In the genomic region with DNA sequence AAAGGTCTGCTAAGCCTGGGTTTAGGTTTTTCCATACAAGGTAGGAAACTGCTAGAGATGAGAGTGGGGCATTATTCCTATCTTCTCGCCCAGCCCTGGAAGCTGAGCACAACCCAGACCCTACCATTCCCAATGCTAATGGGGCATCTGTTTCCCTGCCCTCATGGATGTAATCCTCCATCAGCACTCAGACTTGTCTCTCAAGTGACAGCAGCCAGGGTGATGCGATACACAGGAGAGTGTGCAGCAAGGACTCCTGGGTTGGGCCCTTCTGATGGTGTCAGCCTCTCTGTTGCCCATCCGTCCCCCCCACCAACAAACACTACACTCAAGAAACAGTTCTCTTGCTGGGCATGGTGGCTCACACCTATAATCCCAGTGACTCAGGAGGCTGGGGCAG, we compare ENCODE assay signal across 24 cellular contexts.
"Had no signal": no experiment of that assay in that cellular context is flagged by ENCODE, and none has a peak within 500 bp of the region (broad histone marks: within the 10 kb centered on the region; RNA-seq: fewer than 3 reads in every experiment).

No MANE protein-coding gene starts in this region.

- H3K4me3 Mint-ChIP-seq: activated B cell treated with CpG ODN at 0.5 μM for 24 hours; activated CD8-positive, alpha-beta T cell treated with anti-CD3 and anti-CD28 coated beads, Interleukin-2, amount 10 ng/mL, durations not matched to agents 7 days and 5 days; activated naive CD4-positive, alpha-beta T cell treated with anti-CD3 and anti-CD28 coated beads for 36 hours; activated naive CD8-positive, alpha-beta T cell; activated T-cell treated with anti-CD3 and anti-CD28 coated beads, Interleukin-2, amount 50 U/mL, for 4 hours; brain; central memory CD8-positive, alpha-beta T cell; T-cell had no signal

- H3K27me3 Mint-ChIP-seq: activated B cell treated with CpG ODN at 0.5 μM for 24 hours; activated naive CD8-positive, alpha-beta T cell; brain; central memory CD8-positive, alpha-beta T cell; T-cell had no signal

- H3K27ac Mint-ChIP-seq: activated B cell treated with CpG ODN at 0.5 μM for 24 hours; activated CD8-positive, alpha-beta T cell treated with anti-CD3 and anti-CD28 coated beads, Interleukin-2, amount 10 ng/mL, durations not matched to agents 7 days and 5 days; activated naive CD4-positive, alpha-beta T cell treated with anti-CD3 and anti-CD28 coated beads for 36 hours; activated naive CD8-positive, alpha-beta T cell; brain; T-cell had no signal

- H3K9me3 Mint-ChIP-seq: activated B cell treated with CpG ODN at 0.5 μM for 24 hours; activated naive CD4-positive, alpha-beta T cell treated with anti-CD3 and anti-CD28 coated beads for 36 hours; activated T-cell treated with anti-CD3 and anti-CD28 coated beads, Interleukin-2, amount 50 U/mL, for 4 hours; central memory CD8-positive, alpha-beta T cell; T-cell had no signal

- H3K4me1 Mint-ChIP-seq: activated B cell treated with CpG ODN at 0.5 μM for 24 hours; brain; central memory CD8-positive, alpha-beta T cell; T-cell had no signal

- DNase-seq: activated B cell treated with CpG ODN at 0.5 μM for 24 hours; activated CD4-positive, alpha-beta T cell treated with anti-CD3 and anti-CD28 coated beads for 1 hour; activated CD8-positive, alpha-beta memory T cell treated with anti-CD3 and anti-CD28 coated beads, Interleukin-2, amount 50 U/mL, for 48 hours; activated CD8-positive, alpha-beta T cell treated with anti-CD3 and anti-CD28 coated beads, Interleukin-2, amount 10 ng/mL, durations not matched to agents 7 days and 5 days; activated gamma-delta T cell; activated naive CD4-positive, alpha-beta T cell treated with anti-CD3 and anti-CD28 coated beads for 36 hours; activated T-cell treated with anti-CD3 and anti-CD28 coated beads, Interleukin-2, amount 50 U/mL, for 4 hours; amygdala; Kasumi-1; KBM-7; NCI-H1105 treated with DMSO at 0.1 percent for 48 hours; NCI-H1436 treated with DMSO at 0.1 percent for 48 hours; NCI-H187; NCI-H2081; NCI-H510A treated with DMSO at 0.1 percent for 48 hours; NCI-H69; SIG-M5; T-cell; T-helper 2 cell; T1000 had no signal

- ATAC-seq: activated CD8-positive, alpha-beta T cell treated with anti-CD3 and anti-CD28 coated beads, Interleukin-2, amount 10 ng/mL, durations not matched to agents 7 days and 5 days; activated T-cell treated with anti-CD3 and anti-CD28 coated beads, Interleukin-2, amount 50 U/mL, for 4 hours; T-cell had no signal

- H3K4me3 ChIP-seq: SK-N-MC had no signal
